18 cellular contexts compared by ENCODE assay signal in genomic region chr4:134687646-134688628, GRCh38.
A peak's percentile ranks its signal among the peaks of the same experiment; 100 is the strongest.
DNase-seq lines count a peak whose midpoint lies in the region; ATAC-seq and TF ChIP-seq lines count a peak whose summit lies in the region.
"Had no signal": no experiment of that assay in that cellular context is flagged by ENCODE, and none has a peak within 500 bp of the region (broad histone marks: within the 10 kb centered on the region; RNA-seq: fewer than 3 reads in every experiment).

No MANE protein-coding gene starts in this region.

- no peak overlapping the region for H3K4me3 ChIP-seq in left lung
- H3K4me3 ChIP-seq in aorta (ENCODE audit: low read length in 2 of 2) = no peak overlapping the region
- no peak overlapping the region for H3K4me3 ChIP-seq in ovary
- H3K4me3 ChIP-seq: GM23338, SK-N-MC had no signal

- ATAC-seq in left lung (peak; percentile 88), sciatic nerve (peak; percentile 10), aorta (ENCODE audit: low FRiP score) (peak; percentile 50), GM21576 (IDR thresholded peaks at IDR 0.05; ENCODE audit: unreplicated experiment) (no peak)
- ATAC-seq: GM23338 had no signal

- no peaks in the 10 kb centered on the region for H3K36me3 ChIP-seq in left lung
- no peaks in the 10 kb centered on the region for H3K36me3 ChIP-seq in aorta (ENCODE audit: control insufficient read depth in 1 of 2, insufficient read depth in 2 of 2, low read length in 1 of 2)
- H3K36me3 ChIP-seq in ovary = no peaks in the 10 kb centered on the region

- H3K27ac ChIP-seq in left lung (no peak overlapping the region), aorta (ENCODE audit: low read depth in 1 of 2, low read length in 2 of 2) (no peak overlapping the region), ovary (no peak overlapping the region)
- H3K27ac ChIP-seq: SK-N-MC had no signal

- TF ChIP-seq CTCF in left lung (IDR thresholded peaks at IDR 0.05) (no peak), ovary (IDR thresholded peaks at IDR 0.05) (no peak)

- no peaks in the 10 kb centered on the region for H3K27me3 ChIP-seq in left lung
- no peaks in the 10 kb centered on the region for H3K27me3 ChIP-seq in aorta (ENCODE audit: control insufficient read depth in 1 of 2, insufficient read depth in 2 of 2, low read length in 1 of 2)
- no peaks in the 10 kb centered on the region for H3K27me3 ChIP-seq in ovary

- H3K9me3 ChIP-seq in left lung (no peaks in the 10 kb centered on the region), aorta (ENCODE audit: control insufficient read depth, low read length) (peaks cover 1% of the 10 kb centered on the region), ovary (no peaks in the 10 kb centered on the region)

- peak; percentile 8 for DNase-seq in amniotic epithelial cell (ENCODE audit: low read depth)
- DNase-seq in left lung = peak; percentile 21 to 46
- no peak for DNase-seq in sciatic nerve (ENCODE audit: low spot score)
- DNase-seq in aorta = no peak
- no peak for DNase-seq in ovary
- no peak for DNase-seq in NCI-H2196 (lab: John Stamatoyannopoulos, UW; ENCODE audit: unreplicated experiment)
- DNase-seq: ACHN; GDM1; MM.1S; NCI-H1105; NCI-H2081; NCI-H510A; NCI-H748 treated with DMSO at 0.1 percent for 48 hours; NK-92 treated with Interleukin-12 subunit alpha and Interleukin-12 subunit beta, amount 100 ng/mL, for 24 hours; SHP77 had no signal

- no peak for TF ChIP-seq POLR2A in ovary (IDR thresholded peaks at IDR 0.05)

- intact Hi-C loops in left lung (cut with DNase I) = no loop called here
- intact Hi-C loops in sciatic nerve (cut with DNase I) = loop anchor here (1.0 kb wide), 1 partner anchor 31 kb away; no protein-coding TSS in a partner anchor
- intact Hi-C loops in aorta (cut with DNase I) = no loop called here
- intact Hi-C loops in ovary (cut with DNase I) = no loop called here

- TF ChIP-seq EP300 in ovary (IDR thresholded peaks at IDR 0.05) = no peak

- H3K4me1 ChIP-seq in left lung (no peaks in the 10 kb centered on the region), aorta (ENCODE audit: control insufficient read depth in 1 of 2, insufficient read depth in 2 of 2, low read length in 2 of 2) (no peaks in the 10 kb centered on the region), ovary (ENCODE audit: insufficient read depth) (no peaks in the 10 kb centered on the region)

- WGBS in aorta, 2 donors = 84 to 90% methylated on average over 5 of the region's 5 CpGs
- 73 to 87% (median 86%) methylated on average over 5 of the region's 5 CpGs for WGBS in ovary, 3 donors

Comparison
In these comparisons a context has a peak if more than half of its experiments do, and no peak if none do; other contexts are left out.
1. DNase-seq: peak in amniotic epithelial cell (single experiment) and left lung (2 of 2); none in sciatic nerve (single experiment), aorta (0 of 2), ovary (0 of 5) and NCI-H2196 (single experiment).